1 cellular context compared by ENCODE assay signal in the genomic region with DNA sequence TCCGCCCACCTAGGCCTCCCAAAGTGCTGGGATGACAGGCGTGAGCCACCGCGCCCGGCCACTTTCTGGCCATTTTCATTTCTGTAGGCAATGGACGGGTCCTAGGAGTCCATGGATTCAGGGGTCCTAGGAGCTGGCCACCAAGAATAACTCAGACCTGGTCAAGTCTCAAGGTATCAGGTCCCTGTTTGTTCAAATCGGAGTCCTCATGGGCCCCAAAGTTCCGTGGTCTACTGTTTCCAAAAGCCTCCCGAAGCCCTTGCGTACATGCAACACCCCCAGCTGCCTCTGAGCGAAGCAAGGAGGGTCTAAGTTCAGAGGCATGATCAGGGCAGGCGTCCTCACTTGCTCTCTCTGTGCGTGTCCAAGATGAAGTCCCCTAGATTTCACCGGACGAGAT.
TF ChIP-seq lines count a peak whose summit lies in the region.

No MANE protein-coding gene starts in this region.

TF ChIP-seq in HepG2, 621 proteins besides CTCF, POLR2A, EP300 and RAD21 (continued from another document):
- TF ChIP-seq, protein P1, sequence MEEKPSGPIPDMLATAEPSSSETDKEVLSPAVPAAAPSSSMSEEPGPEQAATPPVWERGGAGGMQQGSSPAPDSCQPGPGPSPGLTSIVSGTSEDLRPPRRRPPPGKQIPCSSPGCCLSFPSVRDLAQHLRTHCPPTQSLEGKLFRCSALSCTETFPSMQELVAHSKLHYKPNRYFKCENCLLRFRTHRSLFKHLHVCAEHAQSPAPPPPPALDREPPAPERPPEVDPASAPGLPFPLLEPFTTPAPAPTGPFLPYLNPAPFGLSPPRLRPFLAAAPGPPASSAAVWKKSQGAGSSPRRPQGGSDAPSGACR (CRISPR knock-in tag; IDR thresholded peaks at IDR 0.05): no peak
- TF ChIP-seq CBX1 (IDR thresholded peaks at IDR 0.05; ENCODE audit: low read depth) (no peak), EZH2 (conservative IDR thresholded peaks at IDR 0.05; ENCODE audit: low read depth, low read length) (no peak), RFXANK (CRISPR knock-in tag; IDR thresholded peaks at IDR 0.05) (no peak)
